In genomic region chr9:130720762-130721161, GRCh38 we compare ENCODE assay signal across 33 cellular contexts. TPM values are rescaled to one million over a fixed set of nuclear protein-coding genes. Genes with fewer than 3 reads are reported as not detected.
"Had no signal": no experiment of that assay in that cellular context is flagged by ENCODE, and none has a peak within 500 bp of the region (broad histone marks: within the 10 kb centered on the region; RNA-seq: fewer than 3 reads in every experiment).

No MANE protein-coding gene starts in this region.

- H3K27ac Mint-ChIP-seq: activated B cell treated with CpG ODN at 0.5 μM for 24 hours; activated CD8-positive, alpha-beta T cell treated with anti-CD3 and anti-CD28 coated beads for 36 hours; activated naive CD8-positive, alpha-beta T cell; activated T-helper 17 cell treated with anti-CD3 and anti-CD28 coated beads, Interleukin-2, amount 50 U/mL, for 72 hours; effector memory CD8-positive, alpha-beta T cell; T-helper 17 cell; T-helper 2 cell treated with Interferon-gamma antibody and Interleukin-4, amounts not matched to agents 5 μg/mL and 100 μg/mL, for 36 hours had no signal

- ATAC-seq: activated CD4-positive, CD25-positive, alpha-beta regulatory T cell treated with anti-CD3 and anti-CD28 coated beads, Interleukin-2, amount 50 U/mL, for 24 hours; activated CD8-positive, alpha-beta T cell treated with anti-CD3 and anti-CD28 coated beads for 36 hours; activated T-cell treated with anti-CD3 and anti-CD28 coated beads, Interleukin-2, amount 50 U/mL, for 4 hours; activated T-helper 17 cell treated with anti-CD3 and anti-CD28 coated beads, Interleukin-2, amount 50 U/mL, for 72 hours; effector memory CD8-positive, alpha-beta T cell; foreskin keratinocyte; gastrocnemius medialis; heart left ventricle; T-helper 17 cell had no signal

- FAIRE-seq: astrocyte, colon had no signal

- H3K9me3 ChIP-seq: esophagus muscularis mucosa, gastrocnemius medialis, heart left ventricle had no signal

- H3K9me3 Mint-ChIP-seq: activated B cell treated with CpG ODN at 0.5 μM for 24 hours; activated CD8-positive, alpha-beta T cell treated with anti-CD3 and anti-CD28 coated beads for 36 hours; activated T-cell treated with anti-CD3 and anti-CD28 coated beads, Interleukin-2, amount 50 U/mL, for 4 hours; activated T-helper 17 cell treated with anti-CD3 and anti-CD28 coated beads, Interleukin-2, amount 50 U/mL, for 72 hours; effector memory CD8-positive, alpha-beta T cell; T-helper 2 cell treated with Interferon-gamma antibody and Interleukin-4, amounts not matched to agents 5 μg/mL and 100 μg/mL, for 36 hours had no signal

- DNase-seq: activated B cell treated with CpG ODN at 0.5 μM for 24 hours; activated CD4-positive, alpha-beta T cell treated with anti-CD3 and anti-CD28 coated beads for 48 hours; activated CD4-positive, alpha-beta T cell treated with anti-CD3 and anti-CD28 coated beads, Interleukin-2, amount 50 U/mL, for 1 hour; activated CD4-positive, alpha-beta T cell treated with anti-CD3 and anti-CD28 coated beads, Interleukin-2, amount 50 U/mL, for 48 hours; activated CD8-positive, alpha-beta memory T cell treated with anti-CD3 and anti-CD28 coated beads for 24 hours; activated CD8-positive, alpha-beta T cell treated with anti-CD3 and anti-CD28 coated beads for 36 hours; activated effector memory CD4-positive, alpha-beta T cell treated with Interleukin-2 at 50 U/mL for 16 hours; activated gamma-delta T cell treated with Interleukin-2 at 50 U/mL for 16 hours; activated naive CD4-positive, alpha-beta T cell treated with anti-CD3 and anti-CD28 coated beads, Interleukin-2, amount 50 U/mL, for 16 hours; activated naive CD4-positive, alpha-beta T cell treated with Interleukin-2 at 50 U/mL for 16 hours; activated T-cell treated with anti-CD3 and anti-CD28 coated beads, Interleukin-2, amount 50 U/mL, for 4 hours; amniotic stem cell; anterior cingulate cortex; brain microvascular endothelial cell; cortex of kidney; dermis blood vessel endothelial cell; effector CD4-positive, alpha-beta T cell; effector memory CD8-positive, alpha-beta T cell; erythroblast; foreskin keratinocyte; gastrocnemius medialis; glutamatergic neuron; heart left ventricle; T-helper 17 cell; T1000; WERI-Rb-1 had no signal

- H3K27me3 ChIP-seq: brain microvascular endothelial cell, esophagus muscularis mucosa, foreskin keratinocyte, gastrocnemius medialis, heart left ventricle had no signal

- H3K27me3 Mint-ChIP-seq: activated B cell treated with CpG ODN at 0.5 μM for 24 hours; activated CD8-positive, alpha-beta T cell treated with anti-CD3 and anti-CD28 coated beads for 36 hours; activated naive CD8-positive, alpha-beta T cell; activated T-helper 17 cell treated with anti-CD3 and anti-CD28 coated beads, Interleukin-2, amount 50 U/mL, for 72 hours; effector memory CD8-positive, alpha-beta T cell; T-helper 17 cell had no signal

- H3K4me3 ChIP-seq: esophagus muscularis mucosa, gastrocnemius medialis, heart left ventricle had no signal

- H3K36me3 ChIP-seq: brain microvascular endothelial cell, esophagus muscularis mucosa, gastrocnemius medialis, heart left ventricle, WERI-Rb-1 had no signal

- H3K4me3 Mint-ChIP-seq: activated B cell treated with CpG ODN at 0.5 μM for 24 hours; activated CD8-positive, alpha-beta T cell treated with anti-CD3 and anti-CD28 coated beads for 36 hours; activated naive CD8-positive, alpha-beta T cell; activated T-cell treated with anti-CD3 and anti-CD28 coated beads, Interleukin-2, amount 50 U/mL, for 4 hours; activated T-helper 17 cell treated with anti-CD3 and anti-CD28 coated beads, Interleukin-2, amount 50 U/mL, for 72 hours; effector memory CD8-positive, alpha-beta T cell; T-helper 17 cell; T-helper 2 cell treated with Interferon-gamma antibody and Interleukin-4, amounts not matched to agents 5 μg/mL and 100 μg/mL, for 36 hours had no signal

- H3K27ac ChIP-seq: brain microvascular endothelial cell, esophagus muscularis mucosa, foreskin keratinocyte, gastrocnemius medialis, heart left ventricle, WERI-Rb-1 had no signal

- H3K36me3 Mint-ChIP-seq: activated naive CD8-positive, alpha-beta T cell had no signal

- H3K4me1 ChIP-seq: foreskin keratinocyte had no signal

RNA-seq across cellular contexts. Expression of gene PRDM12, which starts 56.4 kb away (rescaled TPM):
- total RNA-seq: activated B cell treated with CpG ODN at 0.5 μM for 24 hours, dermis blood vessel endothelial cell, esophagus muscularis mucosa, foreskin keratinocyte, gastrocnemius medialis, T-helper 17 cell had no signal
- polyA plus RNA-seq: foreskin keratinocyte, heart left ventricle had no signal
